Comparison of ENCODE assay signal across 8 cellular contexts in genomic region chr12:110109037-110109836, GRCh38. TPM values are rescaled to one million over a fixed set of nuclear protein-coding genes. Genes with fewer than 3 reads are reported as not detected.
DNase-seq lines count a peak whose midpoint lies in the region; ATAC-seq and TF ChIP-seq lines count a peak whose summit lies in the region.

No MANE protein-coding gene starts in this region.

- H3K27me3 ChIP-seq in PC-3 (ENCODE audit: low read length) = no peaks in the 10 kb centered on the region

- CTCF ChIA-PET in PC-3 (lab: Charles Lee) = no interaction called here

- no peaks in the 10 kb centered on the region for H3F3A ChIP-seq in PC-3 (ENCODE audit: low read length, unreplicated experiment)

- H3K27ac ChIP-seq in PC-3 (ENCODE audit: low read length) = peak overlapping the region; percentile 93

- H3K4me1 Mint-ChIP-seq in nephron progenitor cell = peaks cover 46% of the 10 kb centered on the region
- no peaks in the 10 kb centered on the region for H3K4me1 Mint-ChIP-seq in T-helper 2 cell treated with Interferon-gamma antibody and Interleukin-4, amounts not matched to agents 5 μg/mL and 100 μg/mL, for 36 hours (ENCODE audit: low read depth)

- ATAC-seq in PC-3 (peak; percentile 94), GM18502 (IDR thresholded peaks at IDR 0.05; ENCODE audit: poor library complexity, unreplicated experiment) (no peak)

- peak overlapping the region; percentile 52 for H3K4me3 ChIP-seq in PC-3 (ENCODE audit: low read length)

- peak overlapping the region; percentile 72 for H2AFZ ChIP-seq in PC-3 (ENCODE audit: low read length)

- H3K36me3 ChIP-seq in PC-3 (ENCODE audit: low read depth, low read length) = no peaks in the 10 kb centered on the region

- no peaks in the 10 kb centered on the region for H3K79me2 ChIP-seq in PC-3 (ENCODE audit: low read length)

- BruUV-seq in PC-3 (replicated peaks; lab: Mats Ljungman, UMichigan) = no TSS peak

- peak overlapping the region; percentile 78 for H3K9ac ChIP-seq in PC-3 (ENCODE audit: low read length)

- peak overlapping the region; percentile 57 for H3K4me3 Mint-ChIP-seq in nephron progenitor cell
- no peak overlapping the region for H3K4me3 Mint-ChIP-seq in T-helper 2 cell treated with Interferon-gamma antibody and Interleukin-4, amounts not matched to agents 5 μg/mL and 100 μg/mL, for 36 hours

- H3K9me2 ChIP-seq in PC-3 (replicated peaks; ENCODE audit: low read length) = no peaks in the 10 kb centered on the region

- H3K9me3 ChIP-seq in PC-3 (ENCODE audit: low read length) = no peaks in the 10 kb centered on the region

- DNase-seq in AG20443 (ENCODE audit: low spot score) (peak; percentile 92), PC-3 (peak; percentile 96), fibroblast of gingiva (ENCODE audit: low read depth) (peak; percentile 100), nephron progenitor cell (peak; percentile 30), RPMI8226 (no peak), SHP77 treated with DMSO at 0.1 percent for 48 hours (lab: John Stamatoyannopoulos, UW) (no peak)
- DNase-seq in T-helper 2 cell treated with Interferon-gamma antibody and Interleukin-4, amounts not matched to agents 5 μg/mL and 100 μg/mL, for 36 hours (ENCODE audit: low spot score) = no peak

- peak overlapping the region; percentile 81 for H3K4me2 ChIP-seq in PC-3 (ENCODE audit: low read length)

- H3K4me1 ChIP-seq in PC-3 (ENCODE audit: insufficient read depth, low read length) = peaks cover 26% of the 10 kb centered on the region

- POLR2A ChIA-PET in PC-3 (lab: Charles Lee; ENCODE audit: unreplicated experiment) = no interaction called here

- no peaks in the 10 kb centered on the region for H3K36me3 Mint-ChIP-seq in nephron progenitor cell (ENCODE audit: low read depth)
- no peaks in the 10 kb centered on the region for H3K36me3 Mint-ChIP-seq in T-helper 2 cell treated with Interferon-gamma antibody and Interleukin-4, amounts not matched to agents 5 μg/mL and 100 μg/mL, for 36 hours (ENCODE audit: low read depth)

- intact Hi-C loops in PC-3 (cut with micrococcal nuclease) = loop anchor here (2.0 kb wide), 1 partner anchor 116 kb away; no protein-coding TSS in a partner anchor

- H4K20me1 ChIP-seq in PC-3 (ENCODE audit: low read length) = no peaks in the 10 kb centered on the region

- peak overlapping the region; percentile 93 for H3K27ac Mint-ChIP-seq in nephron progenitor cell
- no peak overlapping the region for H3K27ac Mint-ChIP-seq in T-helper 2 cell treated with Interferon-gamma antibody and Interleukin-4, amounts not matched to agents 5 μg/mL and 100 μg/mL, for 36 hours

- peaks cover 3% of the 10 kb centered on the region for H3K27me3 Mint-ChIP-seq in nephron progenitor cell (ENCODE audit: low read depth, poor library complexity)
- peaks cover 7% of the 10 kb centered on the region for H3K27me3 Mint-ChIP-seq in T-helper 2 cell treated with Interferon-gamma antibody and Interleukin-4, amounts not matched to agents 5 μg/mL and 100 μg/mL, for 36 hours (ENCODE audit: low read depth)

- TF ChIP-seq CTCF in PC-3 (conservative IDR thresholded peaks at IDR 0.05; ENCODE audit: low read depth, low read length) = no peak
- TF ChIP-seq CTCF in nephron progenitor cell (IDR thresholded peaks at IDR 0.05) = no peak

- H3K9me3 Mint-ChIP-seq in nephron progenitor cell = peaks cover 10% of the 10 kb centered on the region
- H3K9me3 Mint-ChIP-seq in T-helper 2 cell treated with Interferon-gamma antibody and Interleukin-4, amounts not matched to agents 5 μg/mL and 100 μg/mL, for 36 hours = no peaks in the 10 kb centered on the region

RNA-seq across cellular contexts. Expression of gene IFT81, which starts 14.9 kb away (rescaled TPM):
- 7.2 and 10.1 TPM in 2 replicates for total RNA-seq in PC-3 (2014; rRNA removed)

Comparison
In these comparisons a context has a peak if more than half of its experiments do, and no peak if none do; other contexts are left out.
1. DNase-seq: peak in AG20443 (single experiment), PC-3 (single experiment), fibroblast of gingiva (single experiment) and nephron progenitor cell (single experiment); none in T-helper 2 cell treated with Interferon-gamma antibody and Interleukin-4, amounts not matched to agents 5 μg/mL and 100 μg/mL, for 36 hours (single experiment), RPMI8226 (single experiment) and SHP77 treated with DMSO at 0.1 percent for 48 hours (single experiment).